Comparison of ENCODE assay signal across 15 cellular contexts in the genomic region with DNA sequence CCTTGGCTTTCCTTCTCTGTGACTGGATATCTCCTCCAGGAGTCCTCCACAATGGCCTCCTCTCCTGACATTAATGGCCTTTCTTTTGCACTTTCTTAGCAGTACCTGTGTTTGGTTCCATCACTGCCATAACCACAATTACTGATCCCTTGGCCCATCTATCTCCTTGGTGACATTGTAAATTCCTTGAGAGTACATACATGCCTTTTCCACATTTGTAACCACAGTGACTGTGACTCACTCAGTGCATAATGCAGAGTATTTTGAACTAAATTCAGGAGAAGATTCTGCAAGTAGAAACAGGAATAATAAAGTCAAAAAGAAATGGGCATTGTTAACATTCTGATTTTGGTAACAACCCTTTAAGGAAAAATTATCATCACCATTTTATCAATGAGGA.
DNase-seq lines count a peak whose midpoint lies in the region; ATAC-seq and TF ChIP-seq lines count a peak whose summit lies in the region.
"Had no signal": no experiment of that assay in that cellular context is flagged by ENCODE, and none has a peak within 500 bp of the region (broad histone marks: within the 10 kb centered on the region; RNA-seq: fewer than 3 reads in every experiment).

No MANE protein-coding gene starts in this region.

- no peak overlapping the region for H4K91ac ChIP-seq in mesenchymal stem cell (ENCODE audit: low read length)

- peak; percentile 72 for DNase-seq in AG20443 (ENCODE audit: low spot score)
- peak; percentile 90 for DNase-seq in M059J (ENCODE audit: low read depth)
- peak; percentile 84 for DNase-seq in choroid plexus epithelial cell (ENCODE audit: low read depth)
- DNase-seq in mesenchymal stem cell = peak; percentile 68
- no peak for DNase-seq in thyroid gland
- DNase-seq in NCI-H187 (lab: John Stamatoyannopoulos, UW) = no peak
- no peak for DNase-seq in chondrocyte (ENCODE audit: low spot score)
- DNase-seq: activated naive CD4-positive, alpha-beta T cell treated with Interleukin-2 at 50 U/mL for 16 hours; BE2C; central memory CD4-positive, alpha-beta T cell; erythroblast; NCI-H1694 treated with DMSO at 0.1 percent for 48 hours; stimulated activated CD8-positive, alpha-beta memory T cell treated with anti-CD3 and anti-CD28 coated beads, Interleukin-4, amount 100 ng/mL, for 48 hours had no signal

- no peak overlapping the region for H2BK120ac ChIP-seq in mesenchymal stem cell (ENCODE audit: low read depth, low read length)

- no peaks in the 10 kb centered on the region for H3K79me1 ChIP-seq in mesenchymal stem cell (replicated peaks; ENCODE audit: low read length, poor library complexity, severe bottlenecking)

- H2BK12ac ChIP-seq in mesenchymal stem cell (ENCODE audit: low read length in 2 of 2) = no peak overlapping the region

- H3K4ac ChIP-seq in mesenchymal stem cell (ENCODE audit: low read depth in 1 of 2, low read length in 2 of 2) = no peak overlapping the region

- no peak for TF ChIP-seq POLR2A in thyroid gland (IDR thresholded peaks at IDR 0.05)

- H3K27ac Mint-ChIP-seq in chondrocyte (ENCODE audit: unreplicated experiment) = no peak overlapping the region

- H3K4me1 ChIP-seq in mesenchymal stem cell (ENCODE audit: control insufficient read depth, insufficient read depth, low read depth, low read length) (peaks cover 4% of the 10 kb centered on the region), thyroid gland (no peaks in the 10 kb centered on the region)
- H3K4me1 ChIP-seq: parathyroid adenoma had no signal

- H3K4me3 Mint-ChIP-seq in chondrocyte (ENCODE audit: unreplicated experiment) = no peak overlapping the region

- no peak overlapping the region for H3K18ac ChIP-seq in mesenchymal stem cell (ENCODE audit: low read depth in 1 of 2, low read length in 2 of 2)

- H3K27me3 ChIP-seq in mesenchymal stem cell (ENCODE audit: control insufficient read depth in 1 of 2, insufficient read depth in 1 of 2, low read length in 2 of 2) = no peaks in the 10 kb centered on the region
- no peaks in the 10 kb centered on the region for H3K27me3 ChIP-seq in thyroid gland
- H3K27me3 ChIP-seq: BE2C had no signal

- no peak overlapping the region for H2BK5ac ChIP-seq in mesenchymal stem cell (ENCODE audit: low read depth, low read length, poor library complexity, severe bottlenecking)

- intact Hi-C loops in thyroid gland (cut with DNase I) = no loop called here

- H2AFZ ChIP-seq in mesenchymal stem cell (ENCODE audit: low read depth, low read length) = no peak overlapping the region
- H2AFZ ChIP-seq: parathyroid adenoma had no signal

- H3K9me3 ChIP-seq in mesenchymal stem cell (ENCODE audit: control insufficient read depth, low read length) = no peaks in the 10 kb centered on the region
- no peaks in the 10 kb centered on the region for H3K9me3 ChIP-seq in thyroid gland
- H3K9me3 ChIP-seq: BE2C had no signal

- H3K9ac ChIP-seq in mesenchymal stem cell (ENCODE audit: low read length) = no peak overlapping the region
- H3K9ac ChIP-seq: parathyroid adenoma had no signal

- no peak overlapping the region for H3K4me2 ChIP-seq in mesenchymal stem cell (ENCODE audit: low read length, poor library complexity, severe bottlenecking)

- H3K27ac ChIP-seq in mesenchymal stem cell (ENCODE audit: low read length, poor library complexity, severe bottlenecking) (no peak overlapping the region), thyroid gland (no peak overlapping the region)
- H3K27ac ChIP-seq: parathyroid adenoma had no signal

- no peaks in the 10 kb centered on the region for H3K36me3 ChIP-seq in mesenchymal stem cell (ENCODE audit: control insufficient read depth in 1 of 2, insufficient read depth in 2 of 2, low read depth in 1 of 2, low read length in 2 of 2)
- no peaks in the 10 kb centered on the region for H3K36me3 ChIP-seq in thyroid gland
- H3K36me3 ChIP-seq: BE2C had no signal

- no peaks in the 10 kb centered on the region for H3K36me3 Mint-ChIP-seq in chondrocyte (ENCODE audit: low read depth)

- H3K27me3 Mint-ChIP-seq in chondrocyte (ENCODE audit: low read depth) = no peaks in the 10 kb centered on the region

- H3K9me3 Mint-ChIP-seq in chondrocyte (ENCODE audit: low read depth) = no peaks in the 10 kb centered on the region

- no peak overlapping the region for H2BK15ac ChIP-seq in mesenchymal stem cell (ENCODE audit: low read depth, poor library complexity, severe bottlenecking)

- no peak overlapping the region for H3K4me3 ChIP-seq in choroid plexus epithelial cell (ENCODE audit: low read depth, low read length)
- no peak overlapping the region for H3K4me3 ChIP-seq in mesenchymal stem cell (ENCODE audit: insufficient read depth in 1 of 2, low read depth in 1 of 2, low read length in 2 of 2)
- H3K4me3 ChIP-seq in thyroid gland (replicated peaks in 1 of 3) = no peak overlapping the region

- TF ChIP-seq CTCF in choroid plexus epithelial cell (conservative IDR thresholded peaks at IDR 0.05; ENCODE audit: low read depth, low read length) = no peak
- TF ChIP-seq CTCF in thyroid gland (IDR thresholded peaks at IDR 0.05) = no peak
- TF ChIP-seq CTCF in chondrocyte (IDR thresholded peaks at IDR 0.05) = no peak

- H3K4me1 Mint-ChIP-seq in chondrocyte (ENCODE audit: low read depth) = peaks cover 30% of the 10 kb centered on the region

- ATAC-seq in esophagus mucosa = no peak

- no peak overlapping the region for H2AK5ac ChIP-seq in mesenchymal stem cell (ENCODE audit: low read length, severe bottlenecking)

- H3K14ac ChIP-seq in mesenchymal stem cell (ENCODE audit: low read length in 2 of 2) = no peak overlapping the region

- no peak overlapping the region for H3K23ac ChIP-seq in mesenchymal stem cell (ENCODE audit: low read length in 2 of 2)

- peak overlapping the region; percentile 64 for H4K8ac ChIP-seq in mesenchymal stem cell (ENCODE audit: low read length)

Comparison
In these comparisons a context has a peak if more than half of its experiments do, and no peak if none do; other contexts are left out.
1. DNase-seq: peak in AG20443 (single experiment), M059J (single experiment), choroid plexus epithelial cell (single experiment) and mesenchymal stem cell (single experiment); none in thyroid gland (0 of 2), NCI-H187 (0 of 2) and chondrocyte (single experiment).